35 cellular contexts compared by ENCODE assay signal in the genomic region with DNA sequence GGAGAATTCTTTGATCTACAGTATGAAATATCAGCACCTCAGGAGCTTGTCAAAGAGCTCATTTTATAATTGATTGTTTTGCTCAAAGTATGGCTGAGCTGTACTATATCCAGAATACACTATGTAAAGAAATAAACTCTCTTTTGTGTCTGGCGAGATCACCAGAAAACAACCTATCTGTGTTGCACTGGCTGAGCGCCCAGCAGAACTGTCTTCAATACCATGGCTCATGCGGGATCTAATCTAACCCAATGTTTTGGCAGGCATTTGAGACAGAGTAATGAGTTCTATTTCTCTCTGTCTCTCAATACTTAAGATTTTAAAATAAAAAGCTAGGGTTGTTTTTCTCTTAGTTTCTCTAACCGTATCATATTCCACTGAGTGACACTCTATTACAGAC.
"Had no signal": no experiment of that assay in that cellular context is flagged by ENCODE, and none has a peak within 500 bp of the region (broad histone marks: within the 10 kb centered on the region; RNA-seq: fewer than 3 reads in every experiment).

No MANE protein-coding gene starts in this region.

- ATAC-seq: activated CD8-positive, alpha-beta memory T cell treated with anti-CD3 and anti-CD28 coated beads, Interleukin-2, amount 10 ng/mL, durations not matched to agents 7 days and 5 days; activated T-cell treated with anti-CD3 and anti-CD28 coated beads, Interleukin-2, amount 50 U/mL, for 72 hours; activated T-helper 17 cell treated with anti-CD3 and anti-CD28 coated beads, Interleukin-2, amount 50 U/mL, for 72 hours; K562 had no signal

- H3K27ac ChIP-seq: Peyer's patch, VCaP had no signal

- H3K4me3 ChIP-seq: K562, Peyer's patch had no signal

- H3K27me3 ChIP-seq: Peyer's patch had no signal

- H3K4me1 ChIP-seq: Peyer's patch had no signal

- H3K9me3 ChIP-seq: Peyer's patch had no signal

- H3K36me3 ChIP-seq: Peyer's patch had no signal

- DNase-seq: activated B cell treated with CpG ODN at 0.5 μM for 24 hours; activated CD4-positive, alpha-beta memory T cell treated with anti-CD3 and anti-CD28 coated beads, Interleukin-2, amount 10 ng/mL, durations not matched to agents 7 days and 5 days; activated CD4-positive, alpha-beta T cell treated with anti-CD3 and anti-CD28 coated beads for 4 hours; activated CD4-positive, CD25-positive, alpha-beta regulatory T cell treated with anti-CD3 and anti-CD28 coated beads, Interleukin-2, amount 50 U/mL, for 72 hours; activated CD8-positive, alpha-beta memory T cell treated with anti-CD3 and anti-CD28 coated beads for 24 hours; activated CD8-positive, alpha-beta memory T cell treated with anti-CD3 and anti-CD28 coated beads, Interleukin-2, amount 10 ng/mL, durations not matched to agents 7 days and 5 days; activated effector memory CD4-positive, alpha-beta T cell treated with anti-CD3 and anti-CD28 coated beads, Interleukin-2, amount 50 U/mL, for 16 hours; activated naive CD4-positive, alpha-beta T cell; activated naive CD4-positive, alpha-beta T cell treated with anti-CD3 and anti-CD28 coated beads, Interleukin-2, amount 50 U/mL, for 16 hours; activated naive CD8-positive, alpha-beta T cell treated with anti-CD3 and anti-CD28 coated beads for 36 hours; activated T-cell treated with anti-CD3 and anti-CD28 coated beads, Interleukin-2, amount 50 U/mL, for 1 hour; activated T-cell treated with anti-CD3 and anti-CD28 coated beads, Interleukin-2, amount 50 U/mL, for 72 hours; amniotic stem cell; aorta; IMR-90; NCI-H1092 treated with DMSO at 0.1 percent for 48 hours; NCI-H1417 treated with DMSO at 0.1 percent for 48 hours; NCI-H1694; NCI-H1930; NCI-H2081 treated with DMSO at 0.1 percent for 48 hours; NCI-H2171; NCI-H510A; NCI-H526; NCI-H748 treated with DMSO at 0.1 percent for 48 hours; NK-92 treated with Interleukin-12 subunit alpha and Interleukin-12 subunit beta, amount 100 ng/mL, for 24 hours; PC-3; Peyer's patch; RPMI8226; SW 1271; T-helper 1 cell; T-helper 2 cell; T-helper 9 cell had no signal
